16 cellular contexts compared by ENCODE assay signal in the genomic region with DNA sequence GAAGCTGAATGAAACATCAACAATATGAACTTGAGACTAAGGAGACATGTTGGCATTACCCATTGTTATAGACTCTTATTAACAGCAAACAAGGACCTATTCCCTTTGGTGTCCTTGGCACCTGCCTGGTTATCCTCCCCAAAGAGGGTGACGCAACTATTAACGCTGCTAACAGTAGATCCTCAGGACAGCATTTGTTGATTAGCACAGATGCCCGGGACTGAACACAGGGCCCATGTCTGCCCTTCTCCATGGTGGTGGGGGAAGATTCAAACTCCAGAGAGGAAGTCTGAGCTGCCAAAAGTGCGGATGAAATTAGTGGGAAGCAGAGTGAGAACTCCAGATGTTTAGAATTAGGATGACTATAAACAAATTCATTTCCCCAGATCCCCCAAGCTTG.
"Had no signal": no experiment of that assay in that cellular context is flagged by ENCODE, and none has a peak within 500 bp of the region (broad histone marks: within the 10 kb centered on the region; RNA-seq: fewer than 3 reads in every experiment).

No MANE protein-coding gene starts in this region.

- H3K9me3 Mint-ChIP-seq: activated CD4-positive, alpha-beta memory T cell treated with anti-CD3 and anti-CD28 coated beads, Interleukin-2, amount 10 ng/mL, durations not matched to agents 7 days and 5 days; mesothelial cell of epicardium; nephron; T-helper 2 cell treated with Interferon-gamma antibody and Interleukin-4, amounts not matched to agents 5 μg/mL and 100 μg/mL, for 36 hours; WTC11 had no signal

- H3K4me1 ChIP-seq: colonic mucosa had no signal

- H3K27ac ChIP-seq: body of pancreas, colonic mucosa, thoracic aorta had no signal

- H3K36me3 ChIP-seq: colonic mucosa, thoracic aorta had no signal

- H3K36me3 Mint-ChIP-seq: WTC11 had no signal

- H3K27me3 ChIP-seq: body of pancreas, colonic mucosa had no signal

- H3K4me1 Mint-ChIP-seq: activated CD4-positive, alpha-beta memory T cell treated with anti-CD3 and anti-CD28 coated beads, Interleukin-2, amount 10 ng/mL, durations not matched to agents 7 days and 5 days; activated CD8-positive, alpha-beta memory T cell treated with anti-CD3 and anti-CD28 coated beads, Interleukin-2, amount 10 ng/mL, durations not matched to agents 7 days and 5 days had no signal

- H3K27me3 Mint-ChIP-seq: activated CD4-positive, alpha-beta memory T cell treated with anti-CD3 and anti-CD28 coated beads, Interleukin-2, amount 10 ng/mL, durations not matched to agents 7 days and 5 days; activated CD8-positive, alpha-beta memory T cell treated with anti-CD3 and anti-CD28 coated beads, Interleukin-2, amount 10 ng/mL, durations not matched to agents 7 days and 5 days had no signal

- H3K4me3 ChIP-seq: body of pancreas, colonic mucosa, thoracic aorta had no signal

- DNase-seq: activated CD4-positive, alpha-beta memory T cell treated with anti-CD3 and anti-CD28 coated beads, Interleukin-2, amount 10 ng/mL, durations not matched to agents 7 days and 5 days; activated CD4-positive, alpha-beta T cell treated with anti-CD3 and anti-CD28 coated beads for 4 hours; activated CD8-positive, alpha-beta memory T cell treated with anti-CD3 and anti-CD28 coated beads, Interleukin-2, amount 10 ng/mL, durations not matched to agents 7 days and 5 days; activated naive CD4-positive, alpha-beta T cell treated with Interleukin-2 at 50 U/mL for 16 hours; body of pancreas; central memory CD4-positive, alpha-beta T cell; colonic mucosa; left colon; nucleus accumbens; retina; stimulated activated naive CD8-positive, alpha-beta T cell treated with anti-CD3 and anti-CD28 coated beads, Interleukin-15, Interleukin-2, amounts not matched to agents 100 U/mL and 50 U/mL, for 24 hours had no signal

- H3K27ac Mint-ChIP-seq: activated CD4-positive, alpha-beta memory T cell treated with anti-CD3 and anti-CD28 coated beads, Interleukin-2, amount 10 ng/mL, durations not matched to agents 7 days and 5 days; activated CD8-positive, alpha-beta memory T cell treated with anti-CD3 and anti-CD28 coated beads, Interleukin-2, amount 10 ng/mL, durations not matched to agents 7 days and 5 days; nephron; T-helper 2 cell treated with Interferon-gamma antibody and Interleukin-4, amounts not matched to agents 5 μg/mL and 100 μg/mL, for 36 hours; WTC11 had no signal

- H3K9me3 ChIP-seq: body of pancreas, colonic mucosa, thoracic aorta had no signal

- ATAC-seq: activated CD8-positive, alpha-beta memory T cell treated with anti-CD3 and anti-CD28 coated beads, Interleukin-2, amount 10 ng/mL, durations not matched to agents 7 days and 5 days; body of pancreas; left colon; stimulated activated naive CD8-positive, alpha-beta T cell treated with anti-CD3 and anti-CD28 coated beads, Interleukin-15, Interleukin-2, amounts not matched to agents 100 U/mL and 50 U/mL, for 24 hours; WTC11 had no signal

- H3K4me3 Mint-ChIP-seq: activated CD4-positive, alpha-beta memory T cell treated with anti-CD3 and anti-CD28 coated beads, Interleukin-2, amount 10 ng/mL, durations not matched to agents 7 days and 5 days; activated CD8-positive, alpha-beta memory T cell treated with anti-CD3 and anti-CD28 coated beads, Interleukin-2, amount 10 ng/mL, durations not matched to agents 7 days and 5 days; mesothelial cell of epicardium; nephron; T-helper 2 cell treated with Interferon-gamma antibody and Interleukin-4, amounts not matched to agents 5 μg/mL and 100 μg/mL, for 36 hours; WTC11 had no signal
